In the genomic region with DNA sequence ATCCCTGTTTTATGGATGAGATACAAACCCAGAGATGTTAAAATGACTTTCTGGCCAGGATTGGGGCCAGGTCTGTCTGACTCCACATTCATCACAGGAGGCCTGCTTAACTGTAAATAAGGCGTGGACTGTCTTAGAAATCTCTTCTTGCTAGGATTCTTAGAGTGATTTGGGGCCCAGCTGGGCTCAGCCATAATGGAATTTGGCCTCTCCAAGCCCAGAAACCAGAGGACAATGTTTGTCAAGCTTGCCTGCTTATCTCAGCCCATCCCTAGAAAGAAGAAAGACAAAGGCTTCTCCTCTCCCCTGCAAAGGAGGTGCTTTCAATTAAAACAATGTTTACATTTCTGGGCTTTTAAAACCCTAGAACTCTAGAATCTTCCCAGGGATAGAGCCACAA, we compare ENCODE assay signal across 1 cellular context.
TF ChIP-seq lines count a peak whose summit lies in the region.

No MANE protein-coding gene starts in this region.

TF ChIP-seq in HepG2, 621 proteins besides CTCF, POLR2A, EP300 and RAD21 (continued from another document):
- TF ChIP-seq BCL6 (CRISPR knock-in tag; IDR thresholded peaks at IDR 0.05) (peak; percentile 38), MED1 (CRISPR knock-in tag; IDR thresholded peaks at IDR 0.05) (no peak), SOX13 (IDR thresholded peaks at IDR 0.05) (no peak), SOX13 (CRISPR knock-in tag; conservative IDR thresholded peaks at IDR 0.05 in 1 of 2, IDR thresholded peaks at IDR 0.05 in 1 of 2) (no peak)
- TF ChIP-seq, protein P1, sequence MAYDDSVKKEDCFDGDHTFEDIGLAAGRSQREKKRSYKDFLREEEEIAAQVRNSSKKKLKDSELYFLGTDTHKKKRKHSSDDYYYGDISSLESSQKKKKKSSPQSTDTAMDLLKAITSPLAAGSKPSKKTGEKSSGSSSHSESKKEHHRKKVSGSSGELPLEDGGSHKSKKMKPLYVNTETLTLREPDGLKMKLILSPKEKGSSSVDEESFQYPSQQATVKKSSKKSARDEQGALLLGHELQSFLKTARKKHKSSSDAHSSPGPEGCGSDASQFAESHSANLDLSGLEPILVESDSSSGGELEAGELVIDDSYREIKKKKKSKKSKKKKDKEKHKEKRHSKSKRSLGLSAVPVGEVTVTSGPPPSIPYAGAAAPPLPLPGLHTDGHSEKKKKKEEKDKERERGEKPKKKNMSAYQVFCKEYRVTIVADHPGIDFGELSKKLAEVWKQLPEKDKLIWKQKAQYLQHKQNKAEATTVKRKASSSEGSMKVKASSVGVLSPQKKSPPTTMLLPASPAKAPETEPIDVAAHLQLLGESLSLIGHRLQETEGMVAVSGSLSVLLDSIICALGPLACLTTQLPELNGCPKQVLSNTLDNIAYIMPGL (CRISPR knock-in tag; IDR thresholded peaks at IDR 0.05; ENCODE audit: borderline replicate concordance in 1 of 2, low read depth in 1 of 2) = no peak
